Comparison of ENCODE assay signal across 15 cellular contexts in genomic region chr12:109065154-109065852, GRCh38. TPM values are rescaled to one million over a fixed set of nuclear protein-coding genes. Genes with fewer than 3 reads are reported as not detected.
DNase-seq lines count a peak whose midpoint lies in the region; TF ChIP-seq lines count a peak whose summit lies in the region.
"Had no signal": no experiment of that assay in that cellular context is flagged by ENCODE, and none has a peak within 500 bp of the region (broad histone marks: within the 10 kb centered on the region; RNA-seq: fewer than 3 reads in every experiment).

No MANE protein-coding gene starts in this region.

- no peaks in the 10 kb centered on the region for H3K27me3 Mint-ChIP-seq in Caco-2 (ENCODE audit: insufficient read depth, unreplicated experiment)
- H3K27me3 Mint-ChIP-seq: activated CD4-positive, alpha-beta memory T cell treated with anti-CD3 and anti-CD28 coated beads for 36 hours; CD4-positive, alpha-beta T cell had no signal

- no peaks in the 10 kb centered on the region for H3K9me3 Mint-ChIP-seq in Caco-2 (ENCODE audit: unreplicated experiment)
- H3K9me3 Mint-ChIP-seq: activated CD4-positive, alpha-beta memory T cell treated with anti-CD3 and anti-CD28 coated beads for 36 hours; CD4-positive, alpha-beta T cell had no signal

- no peaks in the 10 kb centered on the region for H3K27me3 ChIP-seq in Caco-2 (replicated peaks; ENCODE audit: control insufficient read depth, insufficient read depth, low read length)

- intact Hi-C loops in Caco-2 (cut with micrococcal nuclease; ENCODE audit: unreplicated experiment): no loop called here

- TF ChIP-seq CTCF in Caco-2 (IDR thresholded peaks at IDR 0.05; ENCODE audit: insufficient read depth in 1 of 2, low read depth in 1 of 2, low read length in 1 of 2, severe bottlenecking in 1 of 2, unreplicated experiment in 1 of 2): no peak
- TF ChIP-seq CTCF in foreskin fibroblast (IDR thresholded peaks at IDR 0.05; ENCODE audit: low read depth, low read length): no peak

- peak overlapping the region; percentile 66 for H3K27ac Mint-ChIP-seq in Caco-2 (ENCODE audit: unreplicated experiment)
- H3K27ac Mint-ChIP-seq: activated CD4-positive, alpha-beta memory T cell treated with anti-CD3 and anti-CD28 coated beads for 36 hours; CD4-positive, alpha-beta T cell had no signal

- H3K36me3 ChIP-seq in Caco-2 (ENCODE audit: control insufficient read depth, insufficient read depth, low read length): 0 out of 2 replicates have a peak, but pooled peaks cover 1% of the 10 kb centered on the region

- CTCF ChIA-PET in Caco-2 (lab: Charles Lee): no interaction called here

- peaks cover 5% of the 10 kb centered on the region for H3K36me3 Mint-ChIP-seq in Caco-2 (ENCODE audit: insufficient read depth, unreplicated experiment)

- no peaks in the 10 kb centered on the region for H3K9me3 ChIP-seq in Caco-2

- H3K4me3 ChIP-seq in Caco-2 (ENCODE audit: low read depth, low read length) (no peak overlapping the region), foreskin fibroblast (ENCODE audit: low read depth in 1 of 2, low read length in 2 of 2) (no peak overlapping the region)

- peaks cover 18% of the 10 kb centered on the region; the same call in 1 of the 2 replicates for H3K4me1 ChIP-seq in Caco-2
- H3K4me1 ChIP-seq: parathyroid adenoma had no signal

- H3K4me3 Mint-ChIP-seq in Caco-2 (ENCODE audit: unreplicated experiment): peak overlapping the region; percentile 14
- H3K4me3 Mint-ChIP-seq: activated CD4-positive, alpha-beta memory T cell treated with anti-CD3 and anti-CD28 coated beads for 36 hours; CD4-positive, alpha-beta T cell had no signal

- DNase-seq in Caco-2 (peak in 1 of 2 experiments; percentile 9), left kidney (ENCODE audit: low read depth, low spot score) (peak; percentile 20), foreskin fibroblast (no peak)
- DNase-seq in stimulated activated CD4-positive, alpha-beta T cell treated with anti-CD3 and anti-CD28 coated beads, Interleukin-15, amount 100 ng/mL, for 24 hours: no peak
- DNase-seq: activated CD4-positive, alpha-beta memory T cell treated with anti-CD3 and anti-CD28 coated beads for 36 hours; amygdala; CD4-positive, alpha-beta T cell; islet precursor cell; NCI-H187; NCI-H510A treated with DMSO at 0.1 percent for 48 hours; PC-3; stimulated activated CD4-positive, alpha-beta T cell treated with anti-CD3 and anti-CD28 coated beads, Interleukin-12 subunit alpha, Interleukin-12 subunit beta, amount 100 ng/mL, for 4 hours had no signal

- POLR2A ChIA-PET in Caco-2 (lab: Charles Lee): no interaction called here

- no TSS peak for BruUV-seq in Caco-2 (replicated peaks; lab: Mats Ljungman, UMichigan)

- H3K4me1 Mint-ChIP-seq in Caco-2 (ENCODE audit: low read depth, unreplicated experiment): peaks cover 20% of the 10 kb centered on the region

RNA-seq across cellular contexts. Expression of gene USP30, which starts 12.9 kb away (rescaled TPM):
- 11.9 and 12.3 TPM in 2 replicates for total RNA-seq in Caco-2 (2022)

RNA-seq across cellular contexts. Expression of gene ALKBH2, which starts 28.0 kb away (rescaled TPM):
- total RNA-seq in Caco-2 (2022): 38.3 and 41.4 TPM in 2 replicates

RNA-seq across cellular contexts. Expression of gene UNG, which starts 32.1 kb away (rescaled TPM):
- 72.2 and 78.3 TPM in 2 replicates for total RNA-seq in Caco-2 (2022)

RNA-seq across cellular contexts. Expression of gene SVOP, which starts 44.4 kb away (rescaled TPM):
- 0.09 and 0.14 TPM in 2 replicates for total RNA-seq in Caco-2 (2022)
- total RNA-seq: activated CD4-positive, alpha-beta memory T cell treated with anti-CD3 and anti-CD28 coated beads for 36 hours; CD4-positive, alpha-beta T cell; glomerular endothelial cell; PC-3; subcutaneous adipose tissue had no signal

RNA-seq across cellular contexts. Expression of gene ACACB, which starts 51.1 kb away (rescaled TPM):
- total RNA-seq in Caco-2 (2022): 24.8 and 26.2 TPM in 2 replicates
